ENCODE assay signal across 8 cellular contexts in genomic region chr6:26183581-26184408, GRCh38.
DNase-seq lines count a peak whose midpoint lies in the region; ATAC-seq and TF ChIP-seq lines count a peak whose summit lies in the region.

No MANE protein-coding gene starts in this region.

- H3K4me1 Mint-ChIP-seq in mesothelial cell of epicardium = peaks cover 38% of the 10 kb centered on the region

- H3K79me2 ChIP-seq in Loucy (ENCODE audit: insufficient read depth, low read length) = no peaks in the 10 kb centered on the region

- H3K9me2 ChIP-seq in Loucy (replicated peaks; ENCODE audit: low read depth, low read length) = no peaks in the 10 kb centered on the region

- H3K27me3 ChIP-seq in Loucy (ENCODE audit: insufficient read depth, low read length, poor library complexity, severe bottlenecking) (no peaks in the 10 kb centered on the region), stomach smooth muscle (ENCODE audit: control insufficient read depth in 1 of 2, insufficient read depth in 2 of 2, low read length in 2 of 2) (peaks cover 0 to 3% of the 10 kb centered on the region in 2 donors)

- H3K9me3 ChIP-seq in Loucy (ENCODE audit: insufficient read depth, low read depth, low read length) (no peaks in the 10 kb centered on the region), stomach smooth muscle (ENCODE audit: control insufficient read depth in 2 of 2, low read length in 2 of 2) (no peaks in the 10 kb centered on the region)

- peak overlapping the region; percentile 97 for H3K27ac Mint-ChIP-seq in mesothelial cell of epicardium

- H3F3A ChIP-seq in Loucy (ENCODE audit: low read depth) = peaks cover 3% of the 10 kb centered on the region

- no peaks in the 10 kb centered on the region for H3K9me3 Mint-ChIP-seq in mesothelial cell of epicardium

- H3K4me3 ChIP-seq in Loucy (ENCODE audit: low read length, poor library complexity, severe bottlenecking) (peak overlapping the region; percentile 65), stomach smooth muscle (ENCODE audit: low read length in 2 of 2) (peak overlapping the region; percentile 83 to 90)

- no peaks in the 10 kb centered on the region for H3K36me3 Mint-ChIP-seq in mesothelial cell of epicardium

- H3K36me3 ChIP-seq in Loucy (ENCODE audit: insufficient read depth, low read length) (no peaks in the 10 kb centered on the region), stomach smooth muscle (ENCODE audit: control insufficient read depth in 2 of 2, insufficient read depth in 2 of 2, low read length in 2 of 2) (no peaks in the 10 kb centered on the region)

- H3K4me2 ChIP-seq in Loucy (ENCODE audit: low read depth, low read length, poor library complexity, severe bottlenecking) = peak overlapping the region; percentile 55

- H3K4me1 ChIP-seq in Loucy (ENCODE audit: insufficient read depth, low read length, poor library complexity, severe bottlenecking) (peaks cover 47% of the 10 kb centered on the region), stomach smooth muscle (ENCODE audit: control insufficient read depth, insufficient read depth, low read length) (peaks cover 5% of the 10 kb centered on the region)

- TF ChIP-seq CTCF in Loucy (conservative IDR thresholded peaks at IDR 0.05; ENCODE audit: low read length) = no peak
- TF ChIP-seq CTCF in mesothelial cell of epicardium (IDR thresholded peaks at IDR 0.05; ENCODE audit: unreplicated experiment) = no peak

- H3K27me3 Mint-ChIP-seq in mesothelial cell of epicardium (ENCODE audit: low read depth) = no peaks in the 10 kb centered on the region

- H3K4me3 Mint-ChIP-seq in mesothelial cell of epicardium = peak overlapping the region; percentile 79

- H4K20me1 ChIP-seq in Loucy (ENCODE audit: insufficient read depth, low read length, poor library complexity, severe bottlenecking) = no peaks in the 10 kb centered on the region

- peak overlapping the region; percentile 96 for H3K9ac ChIP-seq in Loucy (ENCODE audit: low read depth, low read length, poor library complexity, severe bottlenecking)
- H3K9ac ChIP-seq in stomach smooth muscle (ENCODE audit: low read length in 2 of 2) = peak overlapping the region; percentile 78 to 79

- H3K27ac ChIP-seq in epithelial cell of prostate (peak overlapping the region; percentile 32), stomach smooth muscle (ENCODE audit: low read length) (peak overlapping the region; percentile 83)

- DNase-seq in activated T-cell treated with anti-CD3 and anti-CD28 coated beads for 48 hours (ENCODE audit: low read depth) (peak; percentile 56), epithelial cell of prostate (ENCODE audit: low read depth, low spot score) (no peak), mesothelial cell of epicardium (ENCODE audit: low spot score in 2 of 2, unreplicated experiment in 2 of 2) (peak in 1 of 2 experiments; percentile 72), NCI-H524 (lab: John Stamatoyannopoulos, UW) (no peak)

- peak; percentile 52 for ATAC-seq in GM18511 (IDR thresholded peaks at IDR 0.05; ENCODE audit: unreplicated experiment)
- ATAC-seq in HG02973 (IDR thresholded peaks at IDR 0.05; ENCODE audit: unreplicated experiment) = no peak

- no peak overlapping the region for H2AFZ ChIP-seq in Loucy (ENCODE audit: low read length)
